In genomic region chr15:90553248-90553745, GRCh38 we compare ENCODE assay signal across 10 cellular contexts. TPM values are rescaled to one million over a fixed set of nuclear protein-coding genes. Genes with fewer than 3 reads are reported as not detected.
DNase-seq lines count a peak whose midpoint lies in the region; TF ChIP-seq lines count a peak whose summit lies in the region.
"Had no signal": no experiment of that assay in that cellular context is flagged by ENCODE, and none has a peak within 500 bp of the region (broad histone marks: within the 10 kb centered on the region; RNA-seq: fewer than 3 reads in every experiment).

No MANE protein-coding gene starts in this region.

- H3K27me3 ChIP-seq in brain microvascular endothelial cell (replicated peaks) (no peaks in the 10 kb centered on the region), layer of hippocampus (ENCODE audit: control insufficient read depth, insufficient read depth, low read length) (no peaks in the 10 kb centered on the region), testis (no peaks in the 10 kb centered on the region)

- TF ChIP-seq CTCF in brain microvascular endothelial cell (IDR thresholded peaks at IDR 0.05; ENCODE audit: low read depth, low read length, missing control alignments) (no peak), testis (IDR thresholded peaks at IDR 0.05) (no peak)

- H3K4me3 ChIP-seq in brain microvascular endothelial cell (ENCODE audit: low read depth, low read length) = no peak overlapping the region
- no peak overlapping the region for H3K4me3 ChIP-seq in testis

- 25 to 30% methylated on average over 7 of the region's 7 CpGs for WGBS in testis, 2 donors

- no peaks in the 10 kb centered on the region for H3K9me3 ChIP-seq in testis

- H3K27ac ChIP-seq in brain microvascular endothelial cell = peak overlapping the region; percentile 91
- H3K27ac ChIP-seq in layer of hippocampus (ENCODE audit: low read depth, low read length) = peak overlapping the region; percentile 78
- peak overlapping the region; percentile 22 to 82 for H3K27ac ChIP-seq in testis

- intact Hi-C loops in testis (cut with DNase I; ENCODE audit: low total_unique reads) = no loop called here

- no peak for TF ChIP-seq POLR2A in testis (IDR thresholded peaks at IDR 0.05)

- H3K36me3 ChIP-seq in brain microvascular endothelial cell (replicated peaks) = no peaks in the 10 kb centered on the region
- no peaks in the 10 kb centered on the region for H3K36me3 ChIP-seq in testis (ENCODE audit: low read depth, missing control alignments)

- H3K4me1 ChIP-seq in testis = peaks cover 40% of the 10 kb centered on the region

- in situ Hi-C loops in brain microvascular endothelial cell (cut with HindIII; ENCODE audit: low pct_ligation_motif_present, low sequenced_read_pairs) = no loop called here

- DNase-seq in GM04504 (ENCODE audit: low read depth) (peak; percentile 83), brain microvascular endothelial cell (peak; percentile 68), testis (no peak), NCI-H2196 (lab: John Stamatoyannopoulos, UW; ENCODE audit: unreplicated experiment) (no peak), GDM1 (lab: John Stamatoyannopoulos, UW) (no peak), DMS53 (lab: John Stamatoyannopoulos, UW) (no peak), SW480 (ENCODE audit: low spot score) (no peak)
- DNase-seq: activated naive CD8-positive, alpha-beta T cell treated with anti-CD3 and anti-CD28 coated beads for 36 hours; NCI-H226 had no signal

RNA-seq across cellular contexts. Expression of gene CRTC3, which starts 23.6 kb away (rescaled TPM):
- 100 to 1,000 TPM; 105 to 125 TPM for total RNA-seq in testis
- 47.1 TPM for polyA plus RNA-seq in testis (ENCODE audit: insufficient read depth, low read depth, low replicate concordance)

Comparison
In these comparisons a context has a peak if more than half of its experiments do, and no peak if none do; other contexts are left out.
1. DNase-seq: peak in GM04504 (single experiment) and brain microvascular endothelial cell (single experiment); none in testis (single experiment), NCI-H2196 (single experiment), GDM1 (single experiment), DMS53 (single experiment) and SW480 (single experiment).
2. Peak in every context shown above with its lines, with median percentiles within 50 percentile points of each other: H3K27ac ChIP-seq.